In genomic region chr6:135087803-135088202, GRCh38 we compare ENCODE assay signal across 11 cellular contexts. TPM values are rescaled to one million over a fixed set of nuclear protein-coding genes. Genes with fewer than 3 reads are reported as not detected.
DNase-seq lines count a peak whose midpoint lies in the region; ATAC-seq and TF ChIP-seq lines count a peak whose summit lies in the region.
"Had no signal": no experiment of that assay in that cellular context is flagged by ENCODE, and none has a peak within 500 bp of the region (broad histone marks: within the 10 kb centered on the region; RNA-seq: fewer than 3 reads in every experiment).

No MANE protein-coding gene starts in this region.

- peak overlapping the region; percentile 83 for H3K4me2 ChIP-seq in BLaER1

- H4K20me1 ChIP-seq in BLaER1: no peaks in the 10 kb centered on the region

- H3K27ac ChIP-seq in BLaER1: peak overlapping the region; percentile 91
- H3K27ac ChIP-seq: epithelial cell of prostate had no signal

- H3K9me3 Mint-ChIP-seq in dendritic cell treated with granulocyte-macrophage colony-stimulating factor and Interleukin-4, amounts not matched to agents 40 ng/mL and 50 ng/mL, for 4 days: no peaks in the 10 kb centered on the region
- H3K9me3 Mint-ChIP-seq in WTC11: peaks cover 2% of the 10 kb centered on the region

- peak; percentile 45 for DNase-seq in T-helper 22 cell (ENCODE audit: low read depth)
- no peak for DNase-seq in WTC11 (ENCODE audit: low spot score)
- DNase-seq in amygdala (lab: John Stamatoyannopoulos, UW): no peak
- DNase-seq in NCI-H128 (lab: John Stamatoyannopoulos, UW; ENCODE audit: unreplicated experiment): no peak
- DNase-seq: C1 segment of cervical spinal cord, mammary epithelial cell had no signal

- ATAC-seq in GM21717 (IDR thresholded peaks at IDR 0.05; ENCODE audit: unreplicated experiment) (peak; percentile 27), WTC11 (no peak), HG03045 (IDR thresholded peaks at IDR 0.05; ENCODE audit: unreplicated experiment) (no peak)

- no peaks in the 10 kb centered on the region for H3K27me3 ChIP-seq in BLaER1

- H3K9ac ChIP-seq in BLaER1: peak overlapping the region; percentile 79

- intact Hi-C loops in dendritic cell treated with granulocyte-macrophage colony-stimulating factor and Interleukin-4, amounts not matched to agents 40 ng/mL and 50 ng/mL, for 4 days (cut with micrococcal nuclease): no loop called here

- no peak overlapping the region for H3K27ac Mint-ChIP-seq in dendritic cell treated with granulocyte-macrophage colony-stimulating factor and Interleukin-4, amounts not matched to agents 40 ng/mL and 50 ng/mL, for 4 days
- no peak overlapping the region for H3K27ac Mint-ChIP-seq in WTC11

- peak overlapping the region; percentile 43; the same call in 1 of the 2 replicates for H3K4me3 ChIP-seq in BLaER1

- H3K27me3 Mint-ChIP-seq in dendritic cell treated with granulocyte-macrophage colony-stimulating factor and Interleukin-4, amounts not matched to agents 40 ng/mL and 50 ng/mL, for 4 days: no peaks in the 10 kb centered on the region
- no peaks in the 10 kb centered on the region for H3K27me3 Mint-ChIP-seq in WTC11 (ENCODE audit: low read depth)

- no peak for TF ChIP-seq CTCF in WTC11 (IDR thresholded peaks at IDR 0.05)

- peaks cover 92% of the 10 kb centered on the region for H3K4me1 ChIP-seq in BLaER1

- peaks cover 22% of the 10 kb centered on the region for H3K4me1 Mint-ChIP-seq in dendritic cell treated with granulocyte-macrophage colony-stimulating factor and Interleukin-4, amounts not matched to agents 40 ng/mL and 50 ng/mL, for 4 days (ENCODE audit: low read depth)
- H3K4me1 Mint-ChIP-seq in WTC11: peaks cover 4% of the 10 kb centered on the region; the same call in 1 of the 2 replicates

- POLR2A ChIA-PET in WTC11 (lab: Charles Lee): interaction anchor here (1.4 kb wide), 1 partner anchor 33 kb away, joined by 5 read pairs; the partner anchor contains the start of gene HBS1L

- no peaks in the 10 kb centered on the region for H3K36me3 Mint-ChIP-seq in dendritic cell treated with granulocyte-macrophage colony-stimulating factor and Interleukin-4, amounts not matched to agents 40 ng/mL and 50 ng/mL, for 4 days (ENCODE audit: low read depth)
- peaks cover under 1% of the 10 kb centered on the region; the same call in 1 of the 2 replicates for H3K36me3 Mint-ChIP-seq in WTC11

- H3K4me3 Mint-ChIP-seq in dendritic cell treated with granulocyte-macrophage colony-stimulating factor and Interleukin-4, amounts not matched to agents 40 ng/mL and 50 ng/mL, for 4 days: peak overlapping the region; percentile 46
- H3K4me3 Mint-ChIP-seq in WTC11: no peak overlapping the region

- CTCF ChIA-PET in WTC11 (lab: Charles Lee): interaction anchor here (1.2 to 2.3 kb wide), 6 partner anchors 10 to 75 kb away, joined by 3 to 7 read pairs (median 4); no protein-coding TSS in a partner anchor

- peaks cover 3% of the 10 kb centered on the region; the same call in 1 of the 2 replicates for H3K9me3 ChIP-seq in BLaER1

- no peaks in the 10 kb centered on the region for H3K36me3 ChIP-seq in BLaER1

TF ChIP-seq in WTC11, 78 proteins besides CTCF, POLR2A, EP300 and RAD21:
- TF ChIP-seq PRRX2 (CRISPR knock-in tag; IDR thresholded peaks at IDR 0.05) (no peak), ZNF232 (CRISPR knock-in tag; IDR thresholded peaks at IDR 0.05) (no peak), EMX1 (CRISPR knock-in tag; IDR thresholded peaks at IDR 0.05) (no peak), SOX15 (CRISPR knock-in tag; IDR thresholded peaks at IDR 0.05) (no peak), KAT7 (CRISPR knock-in tag; IDR thresholded peaks at IDR 0.05; ENCODE audit: borderline replicate concordance) (no peak), RORB (CRISPR knock-in tag; IDR thresholded peaks at IDR 0.05) (no peak), SMAD3 (CRISPR knock-in tag; IDR thresholded peaks at IDR 0.05; ENCODE audit: borderline replicate concordance) (no peak), ZMAT4 (CRISPR knock-in tag; IDR thresholded peaks at IDR 0.05) (no peak), ATF6 (CRISPR knock-in tag; IDR thresholded peaks at IDR 0.05) (no peak), NR3C1 (CRISPR knock-in tag; conservative IDR thresholded peaks at IDR 0.05; ENCODE audit: low read depth) (no peak), HMGXB4 (CRISPR knock-in tag; IDR thresholded peaks at IDR 0.05) (no peak), ZBTB43 (CRISPR knock-in tag; IDR thresholded peaks at IDR 0.05) (no peak), NFE2L1 (CRISPR knock-in tag; IDR thresholded peaks at IDR 0.05) (no peak), TCF7 (CRISPR knock-in tag; IDR thresholded peaks at IDR 0.05; ENCODE audit: low read depth) (no peak), ATF3 (CRISPR knock-in tag; conservative IDR thresholded peaks at IDR 0.05) (no peak), CDX4 (CRISPR knock-in tag; IDR thresholded peaks at IDR 0.05; ENCODE audit: borderline replicate concordance) (no peak), ZNF671 (CRISPR knock-in tag; IDR thresholded peaks at IDR 0.05) (no peak)

RNA-seq across cellular contexts. Expression of gene HBS1L, which starts 33.2 kb away (rescaled TPM):
- 86.0 to 95.4 TPM (median 91.0 TPM) in 3 replicates for total RNA-seq in WTC11 (2021)
